In the genomic region with DNA sequence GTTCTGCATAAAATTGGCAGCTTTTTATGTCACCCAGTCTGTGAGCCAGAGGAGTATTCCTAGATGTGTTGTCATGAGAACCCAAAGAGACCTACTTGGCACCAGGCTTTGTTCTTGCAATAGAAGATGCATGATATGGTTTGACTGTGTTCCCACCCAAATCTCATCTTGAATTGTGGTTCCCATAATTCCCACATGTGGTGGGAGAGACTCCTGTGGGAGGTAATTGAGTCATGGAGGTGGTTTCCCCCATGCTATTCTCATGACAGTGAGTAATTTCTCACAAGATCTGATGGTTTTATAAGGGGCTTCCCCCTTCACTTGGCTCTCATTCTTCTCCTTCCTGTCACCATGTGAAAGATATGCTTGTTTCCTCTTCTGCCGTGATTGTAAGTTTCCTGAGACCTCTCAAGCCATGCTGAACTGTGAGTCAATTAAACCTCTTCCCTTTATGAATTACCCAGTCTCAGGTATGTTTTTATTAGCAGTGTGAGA, we compare ENCODE assay signal across 9 cellular contexts.
A peak's percentile ranks its signal among the peaks of the same experiment; 100 is the strongest.
DNase-seq lines count a peak whose midpoint lies in the region; ATAC-seq and TF ChIP-seq lines count a peak whose summit lies in the region.
"Had no signal": no experiment of that assay in that cellular context is flagged by ENCODE, and none has a peak within 500 bp of the region (broad histone marks: within the 10 kb centered on the region; RNA-seq: fewer than 3 reads in every experiment).

No MANE protein-coding gene starts in this region.

- H3K9me3 ChIP-seq in left ventricle myocardium inferior (replicated peaks): peaks cover 22% of the 10 kb centered on the region

- CTCF ChIA-PET in activated CD4-positive, alpha-beta memory T cell treated with anti-CD3 and anti-CD28 coated beads for 36 hours (lab: Charles Lee): no interaction called here
- CTCF ChIA-PET in activated CD4-positive, alpha-beta memory T cell treated with anti-CD3 and anti-CD28 coated beads, Interleukin-2, amount 10 ng/mL, durations not matched to agents 7 days and 5 days (lab: Charles Lee): no interaction called here

- peak overlapping the region; percentile 13 for H3K27ac Mint-ChIP-seq in activated CD4-positive, alpha-beta memory T cell treated with anti-CD3 and anti-CD28 coated beads for 36 hours
- no peak overlapping the region for H3K27ac Mint-ChIP-seq in activated CD4-positive, alpha-beta memory T cell treated with anti-CD3 and anti-CD28 coated beads, Interleukin-2, amount 10 ng/mL, durations not matched to agents 7 days and 5 days
- peak overlapping the region in 2 of 6 donors; percentile 21 to 76 for H3K27ac Mint-ChIP-seq in naive B cell
- H3K27ac Mint-ChIP-seq in activated T-helper 1 cell treated with anti-CD3 and anti-CD28 coated beads, Interleukin-12 subunit alpha, Interleukin-12 subunit beta, Interleukin-2, Interleukin-4 antibody, amounts not matched to agents 30 ng/mL and 10 ng/mL and 1 ng/mL, durations not matched to agents 14 hours and 24 hours and 36 hours: no peak overlapping the region

- H3K9me3 Mint-ChIP-seq in activated CD4-positive, alpha-beta memory T cell treated with anti-CD3 and anti-CD28 coated beads for 36 hours: peaks cover 33% of the 10 kb centered on the region
- peaks cover 18% of the 10 kb centered on the region for H3K9me3 Mint-ChIP-seq in activated CD4-positive, alpha-beta memory T cell treated with anti-CD3 and anti-CD28 coated beads, Interleukin-2, amount 10 ng/mL, durations not matched to agents 7 days and 5 days
- peaks cover 0 to 31% (median 22%) of the 10 kb centered on the region in 7 donors for H3K9me3 Mint-ChIP-seq in naive B cell
- H3K9me3 Mint-ChIP-seq in activated T-helper 1 cell treated with anti-CD3 and anti-CD28 coated beads, Interleukin-12 subunit alpha, Interleukin-12 subunit beta, Interleukin-2, Interleukin-4 antibody, amounts not matched to agents 30 ng/mL and 10 ng/mL and 1 ng/mL, durations not matched to agents 14 hours and 24 hours and 36 hours: peaks cover 28% of the 10 kb centered on the region

- POLR2A ChIA-PET in activated CD4-positive, alpha-beta memory T cell treated with anti-CD3 and anti-CD28 coated beads for 36 hours (lab: Charles Lee): interaction anchor here (0.6 to 0.8 kb wide), 2 partner anchors 18 to 658 kb away, joined by 4 to 5 read pairs; no protein-coding TSS in a partner anchor
- POLR2A ChIA-PET in activated CD4-positive, alpha-beta memory T cell treated with anti-CD3 and anti-CD28 coated beads, Interleukin-2, amount 10 ng/mL, durations not matched to agents 7 days and 5 days (lab: Charles Lee): no interaction called here

- H3K4me1 Mint-ChIP-seq in activated CD4-positive, alpha-beta memory T cell treated with anti-CD3 and anti-CD28 coated beads for 36 hours (ENCODE audit: low read depth): peaks cover 16% of the 10 kb centered on the region
- H3K4me1 Mint-ChIP-seq in activated CD4-positive, alpha-beta memory T cell treated with anti-CD3 and anti-CD28 coated beads, Interleukin-2, amount 10 ng/mL, durations not matched to agents 7 days and 5 days: peaks cover 8% of the 10 kb centered on the region
- H3K4me1 Mint-ChIP-seq in naive B cell: peaks cover 3 to 12% (median 6%) of the 10 kb centered on the region in 3 donors
- H3K4me1 Mint-ChIP-seq in activated T-helper 1 cell treated with anti-CD3 and anti-CD28 coated beads, Interleukin-12 subunit alpha, Interleukin-12 subunit beta, Interleukin-2, Interleukin-4 antibody, amounts not matched to agents 30 ng/mL and 10 ng/mL and 1 ng/mL, durations not matched to agents 14 hours and 24 hours and 36 hours (ENCODE audit: low read depth): peaks cover 7% of the 10 kb centered on the region

- no peak for TF ChIP-seq CTCF in left ventricle myocardium inferior (IDR thresholded peaks at IDR 0.05; ENCODE audit: borderline replicate concordance)

- ATAC-seq in HG02588 (IDR thresholded peaks at IDR 0.05; ENCODE audit: unreplicated experiment) (peak; percentile 75), naive B cell (ENCODE audit: low read depth in 2 of 2) (peak; percentile 63 to 89)
- ATAC-seq: K562 had no signal

- H3K27ac ChIP-seq in left ventricle myocardium inferior (replicated peaks): no peak overlapping the region

- peaks cover 5% of the 10 kb centered on the region for H3K27me3 Mint-ChIP-seq in activated CD4-positive, alpha-beta memory T cell treated with anti-CD3 and anti-CD28 coated beads for 36 hours
- H3K27me3 Mint-ChIP-seq in activated CD4-positive, alpha-beta memory T cell treated with anti-CD3 and anti-CD28 coated beads, Interleukin-2, amount 10 ng/mL, durations not matched to agents 7 days and 5 days: no peaks in the 10 kb centered on the region
- no peaks in the 10 kb centered on the region for H3K27me3 Mint-ChIP-seq in naive B cell
- peaks cover 4% of the 10 kb centered on the region for H3K27me3 Mint-ChIP-seq in activated T-helper 1 cell treated with anti-CD3 and anti-CD28 coated beads, Interleukin-12 subunit alpha, Interleukin-12 subunit beta, Interleukin-2, Interleukin-4 antibody, amounts not matched to agents 30 ng/mL and 10 ng/mL and 1 ng/mL, durations not matched to agents 14 hours and 24 hours and 36 hours (ENCODE audit: insufficient read depth)

- no peak overlapping the region for H3K4me3 ChIP-seq in left ventricle myocardium inferior
- H3K4me3 ChIP-seq: K562 had no signal

- H3K36me3 Mint-ChIP-seq in activated CD4-positive, alpha-beta memory T cell treated with anti-CD3 and anti-CD28 coated beads for 36 hours: peaks cover 17% of the 10 kb centered on the region
- peaks cover 4% of the 10 kb centered on the region for H3K36me3 Mint-ChIP-seq in activated CD4-positive, alpha-beta memory T cell treated with anti-CD3 and anti-CD28 coated beads, Interleukin-2, amount 10 ng/mL, durations not matched to agents 7 days and 5 days (ENCODE audit: low read depth)
- H3K36me3 Mint-ChIP-seq in naive B cell: peaks cover 5 to 8% of the 10 kb centered on the region in 2 donors
- no peaks in the 10 kb centered on the region for H3K36me3 Mint-ChIP-seq in activated T-helper 1 cell treated with anti-CD3 and anti-CD28 coated beads, Interleukin-12 subunit alpha, Interleukin-12 subunit beta, Interleukin-2, Interleukin-4 antibody, amounts not matched to agents 30 ng/mL and 10 ng/mL and 1 ng/mL, durations not matched to agents 14 hours and 24 hours and 36 hours (ENCODE audit: low read depth)

- intact Hi-C loops in activated CD4-positive, alpha-beta memory T cell treated with anti-CD3 and anti-CD28 coated beads for 36 hours (cut with micrococcal nuclease): loop anchor here (1.0 to 5.0 kb wide), 7 partner anchors 19 to 1983 kb away; no protein-coding TSS in a partner anchor
- intact Hi-C loops in left ventricle myocardium inferior (cut with micrococcal nuclease): no loop called here
- intact Hi-C loops in activated T-helper 1 cell treated with anti-CD3 and anti-CD28 coated beads, Interleukin-12 subunit alpha, Interleukin-12 subunit beta, Interleukin-2, Interleukin-4 antibody, amounts not matched to agents 30 ng/mL and 10 ng/mL and 1 ng/mL, durations not matched to agents 14 hours and 24 hours and 36 hours (cut with micrococcal nuclease): no loop called here

- no peaks in the 10 kb centered on the region for H3K4me1 ChIP-seq in left ventricle myocardium inferior

- no peaks in the 10 kb centered on the region for H3K27me3 ChIP-seq in left ventricle myocardium inferior (ENCODE audit: low read depth)

- no peaks in the 10 kb centered on the region for H3K36me3 ChIP-seq in left ventricle myocardium inferior

- DNase-seq in activated CD4-positive, alpha-beta memory T cell treated with anti-CD3 and anti-CD28 coated beads for 36 hours: peak; percentile 37
- DNase-seq in activated CD4-positive, alpha-beta memory T cell treated with anti-CD3 and anti-CD28 coated beads, Interleukin-2, amount 10 ng/mL, durations not matched to agents 7 days and 5 days: no peak
- DNase-seq in RPMI7951 (ENCODE audit: low read depth) (peak; percentile 86), naive B cell (no peak), left ventricle myocardium inferior (no peak), NCI-H2029 (lab: John Stamatoyannopoulos, UW) (no peak)
- DNase-seq in activated T-helper 1 cell treated with anti-CD3 and anti-CD28 coated beads, Interleukin-12 subunit alpha, Interleukin-12 subunit beta, Interleukin-2, Interleukin-4 antibody, amounts not matched to agents 30 ng/mL and 10 ng/mL and 1 ng/mL, durations not matched to agents 14 hours and 24 hours and 36 hours (ENCODE audit: low spot score): no peak

- H3K4me3 Mint-ChIP-seq in activated CD4-positive, alpha-beta memory T cell treated with anti-CD3 and anti-CD28 coated beads for 36 hours: no peak overlapping the region
- H3K4me3 Mint-ChIP-seq in activated CD4-positive, alpha-beta memory T cell treated with anti-CD3 and anti-CD28 coated beads, Interleukin-2, amount 10 ng/mL, durations not matched to agents 7 days and 5 days: no peak overlapping the region
- H3K4me3 Mint-ChIP-seq in naive B cell: peak overlapping the region in 1 of 8 donors; percentile 7
- H3K4me3 Mint-ChIP-seq in activated T-helper 1 cell treated with anti-CD3 and anti-CD28 coated beads, Interleukin-12 subunit alpha, Interleukin-12 subunit beta, Interleukin-2, Interleukin-4 antibody, amounts not matched to agents 30 ng/mL and 10 ng/mL and 1 ng/mL, durations not matched to agents 14 hours and 24 hours and 36 hours: no peak overlapping the region

Comparison
In these comparisons a context has a peak if more than half of its experiments do, and no peak if none do; other contexts are left out.
1. DNase-seq: peak in activated CD4-positive, alpha-beta memory T cell treated with anti-CD3 and anti-CD28 coated beads for 36 hours (single experiment) and RPMI7951 (single experiment); none in activated CD4-positive, alpha-beta memory T cell treated with anti-CD3 and anti-CD28 coated beads, Interleukin-2, amount 10 ng/mL, durations not matched to agents 7 days and 5 days (single experiment), naive B cell (single experiment), left ventricle myocardium inferior (single experiment), activated T-helper 1 cell treated with anti-CD3 and anti-CD28 coated beads, Interleukin-12 subunit alpha, Interleukin-12 subunit beta, Interleukin-2, Interleukin-4 antibody, amounts not matched to agents 30 ng/mL and 10 ng/mL and 1 ng/mL, durations not matched to agents 14 hours and 24 hours and 36 hours (single experiment) and NCI-H2029 (single experiment).